Comparison of ENCODE assay signal across 11 cellular contexts in genomic region chr5:56640763-56641406, GRCh38.
DNase-seq lines count a peak whose midpoint lies in the region; ATAC-seq and TF ChIP-seq lines count a peak whose summit lies in the region.
"Had no signal": no experiment of that assay in that cellular context is flagged by ENCODE, and none has a peak within 500 bp of the region (broad histone marks: within the 10 kb centered on the region; RNA-seq: fewer than 3 reads in every experiment).

No MANE protein-coding gene starts in this region.

- H3K36me3 ChIP-seq in Peyer's patch (no peaks in the 10 kb centered on the region), lung (ENCODE audit: control insufficient read depth in 2 of 2, insufficient read depth in 2 of 2, low read length in 2 of 2) (no peaks in the 10 kb centered on the region)

- no peak overlapping the region for H3K27ac Mint-ChIP-seq in activated naive CD4-positive, alpha-beta T cell treated with anti-CD3 and anti-CD28 coated beads, Interleukin-2, amount 50 U/mL, for 72 hours
- H3K27ac Mint-ChIP-seq: T-helper 1 cell treated with Interleukin-12 subunit alpha and Interleukin-12 subunit beta and Interleukin-4 antibody, amounts not matched to agents 30 μg/mL and 1 μg/mL, for 36 hours had no signal

- WGBS in lung, 2 donors = 67 to 68% methylated on average over 3 of the region's 3 CpGs

- no peaks in the 10 kb centered on the region for H3K9me3 ChIP-seq in Peyer's patch
- no peaks in the 10 kb centered on the region for H3K9me3 ChIP-seq in lung (ENCODE audit: control insufficient read depth in 2 of 2, insufficient read depth in 1 of 2, low read length in 1 of 2)

- no peaks in the 10 kb centered on the region for H3K36me3 Mint-ChIP-seq in activated naive CD4-positive, alpha-beta T cell treated with anti-CD3 and anti-CD28 coated beads, Interleukin-2, amount 50 U/mL, for 72 hours

- ATAC-seq in HG02610 (IDR thresholded peaks at IDR 0.05; ENCODE audit: unreplicated experiment) (peak; percentile 74), lung (ENCODE audit: insufficient read depth, low FRiP score) (peak; percentile 50)
- no peak for ATAC-seq in activated naive CD4-positive, alpha-beta T cell treated with anti-CD3 and anti-CD28 coated beads, Interleukin-2, amount 50 U/mL, for 72 hours

- TF ChIP-seq POLR2A in Peyer's patch (IDR thresholded peaks at IDR 0.05) = no peak

- H3K9me3 Mint-ChIP-seq in activated naive CD4-positive, alpha-beta T cell treated with anti-CD3 and anti-CD28 coated beads, Interleukin-2, amount 50 U/mL, for 72 hours = no peaks in the 10 kb centered on the region
- H3K9me3 Mint-ChIP-seq: T-helper 1 cell treated with Interleukin-12 subunit alpha and Interleukin-12 subunit beta and Interleukin-4 antibody, amounts not matched to agents 30 μg/mL and 1 μg/mL, for 36 hours had no signal

- H3K27ac ChIP-seq in Peyer's patch = no peak overlapping the region
- no peak overlapping the region for H3K27ac ChIP-seq in lung (ENCODE audit: low read depth in 1 of 2, low read length in 1 of 2)
- H3K27ac ChIP-seq: KMS-11 had no signal

- H3K27me3 ChIP-seq in Peyer's patch (no peaks in the 10 kb centered on the region), lung (ENCODE audit: control insufficient read depth, insufficient read depth) (no peaks in the 10 kb centered on the region)

- TF ChIP-seq CTCF in Peyer's patch (IDR thresholded peaks at IDR 0.05) = no peak
- TF ChIP-seq CTCF in lung (IDR thresholded peaks at IDR 0.05; ENCODE audit: control extremely low read depth, extremely low read depth) = no peak

- H3K4me3 ChIP-seq in Peyer's patch (no peak overlapping the region), lung (no peak overlapping the region)

- peaks cover 0 to 38% (median 7%) of the 10 kb centered on the region in 4 donors for H3K4me1 ChIP-seq in Peyer's patch
- H3K4me1 ChIP-seq in lung (ENCODE audit: control insufficient read depth in 2 of 2, insufficient read depth in 2 of 2, low read length in 2 of 2) = peaks cover 0 to 5% of the 10 kb centered on the region in 2 donors

- DNase-seq in GDM1 (lab: John Stamatoyannopoulos, UW) = peak; percentile 21
- peak in 2 of 3 donors; percentile 22 to 67 for DNase-seq in Peyer's patch
- DNase-seq in lung (ENCODE audit: low spot score) = no peak
- DNase-seq in NCI-H1417 treated with DMSO at 0.1 percent for 48 hours (lab: John Stamatoyannopoulos, UW) = no peak
- no peak for DNase-seq in H4 (ENCODE audit: low spot score)
- DNase-seq in activated naive CD4-positive, alpha-beta T cell treated with anti-CD3 and anti-CD28 coated beads, Interleukin-2, amount 50 U/mL, for 72 hours (ENCODE audit: low spot score in 2 of 2) = no peak
- no peak for DNase-seq in retina
- DNase-seq: DMS153 had no signal

Comparison
In these comparisons a context has a peak if more than half of its experiments do, and no peak if none do; other contexts are left out.
1. DNase-seq: peak in GDM1 (single experiment) and Peyer's patch (2 of 3); none in lung (single experiment), NCI-H1417 treated with DMSO at 0.1 percent for 48 hours (single experiment), H4 (single experiment), activated naive CD4-positive, alpha-beta T cell treated with anti-CD3 and anti-CD28 coated beads, Interleukin-2, amount 50 U/mL, for 72 hours (0 of 2) and retina (single experiment).
2. ATAC-seq: peak in HG02610 (single experiment) and lung (single experiment); none in activated naive CD4-positive, alpha-beta T cell treated with anti-CD3 and anti-CD28 coated beads, Interleukin-2, amount 50 U/mL, for 72 hours (0 of 2).